Comparison of ENCODE assay signal across 22 cellular contexts in genomic region chr11:61357894-61358239, GRCh38. TPM values are rescaled to one million over a fixed set of nuclear protein-coding genes. Genes with fewer than 3 reads are reported as not detected.
DNase-seq lines count a peak whose midpoint lies in the region; ATAC-seq and TF ChIP-seq lines count a peak whose summit lies in the region.
"Had no signal": no experiment of that assay in that cellular context is flagged by ENCODE, and none has a peak within 500 bp of the region (broad histone marks: within the 10 kb centered on the region; RNA-seq: fewer than 3 reads in every experiment).

No MANE protein-coding gene starts in this region.

- peaks cover 19% of the 10 kb centered on the region for H3K79me2 ChIP-seq in OCI-LY1 (ENCODE audit: insufficient read depth, low read length)

- H3K36me3 ChIP-seq in OCI-LY1 (ENCODE audit: insufficient read depth, low read length) = peaks cover 32% of the 10 kb centered on the region
- peaks cover 10 to 13% of the 10 kb centered on the region in 2 donors for H3K36me3 ChIP-seq in mucosa of rectum (ENCODE audit: control insufficient read depth in 2 of 2, insufficient read depth in 2 of 2, low read length in 2 of 2)
- H3K36me3 ChIP-seq: WERI-Rb-1 had no signal

- H3F3A ChIP-seq in OCI-LY1 (ENCODE audit: insufficient read depth, low read length) = peaks cover 15% of the 10 kb centered on the region

- H3K4me1 Mint-ChIP-seq in CD14-positive monocyte = peaks cover 62% of the 10 kb centered on the region

- peaks cover 72% of the 10 kb centered on the region for H3K4me1 ChIP-seq in OCI-LY1 (ENCODE audit: insufficient read depth, low read length, severe bottlenecking)
- H3K4me1 ChIP-seq in mucosa of rectum (ENCODE audit: control insufficient read depth in 2 of 2, insufficient read depth in 2 of 2, low read length in 2 of 2) = peaks cover 20 to 53% of the 10 kb centered on the region in 2 donors

- intact Hi-C loops in CD14-positive monocyte (cut with micrococcal nuclease) = loop anchor here in 1 of 2 donors (1.0 to 2.0 kb wide), 2 partner anchors 10 to 35 kb away; partner anchors contain the start of gene TMEM216

- H4K20me1 ChIP-seq in OCI-LY1 (ENCODE audit: insufficient read depth, low read length) = no peaks in the 10 kb centered on the region

- peak overlapping the region; percentile 99 for H3K27ac ChIP-seq in OCI-LY1 (ENCODE audit: low read depth, low read length, poor library complexity, severe bottlenecking)
- peak overlapping the region; percentile 9 to 61 for H3K27ac ChIP-seq in mucosa of rectum (ENCODE audit: low read depth in 2 of 2, low read length in 2 of 2)
- no peak overlapping the region for H3K27ac ChIP-seq in substantia nigra (ENCODE audit: low read depth, low read length, poor library complexity, severe bottlenecking)
- H3K27ac ChIP-seq: foreskin keratinocyte, thyroid gland, WERI-Rb-1 had no signal

- peak overlapping the region; percentile 60 for H3K4me3 ChIP-seq in OCI-LY1 (ENCODE audit: low read depth, low read length, poor library complexity, severe bottlenecking)
- no peak overlapping the region for H3K4me3 ChIP-seq in mucosa of rectum (ENCODE audit: low read length in 2 of 2)
- H3K4me3 ChIP-seq: thyroid gland had no signal

- peaks cover 0 to 3% (median 0%) of the 10 kb centered on the region in 3 donors for H3K27me3 Mint-ChIP-seq in CD14-positive monocyte (ENCODE audit: low read depth in 3 of 3)
- H3K27me3 Mint-ChIP-seq: activated naive CD8-positive, alpha-beta T cell treated with anti-CD3 and anti-CD28 coated beads, Interleukin-2, amount 10 ng/mL, durations not matched to agents 7 days and 5 days; CD8-positive, alpha-beta memory T cell had no signal

- H3K9ac ChIP-seq in OCI-LY1 (ENCODE audit: low read length) = peak overlapping the region; percentile 69
- H3K9ac ChIP-seq in mucosa of rectum (ENCODE audit: low read depth in 1 of 2, low read length in 2 of 2) = no peak overlapping the region

- ATAC-seq in GM19351 (IDR thresholded peaks at IDR 0.05; ENCODE audit: unreplicated experiment) (no peak), left lobe of liver (no peak)
- ATAC-seq: activated T-cell treated with anti-CD3 and anti-CD28 coated beads, Interleukin-2, amount 50 U/mL, for 72 hours; foreskin keratinocyte had no signal

- H2AFZ ChIP-seq in OCI-LY1 (ENCODE audit: low read length) = no peak overlapping the region

- no peak for TF ChIP-seq CTCF in CD14-positive monocyte (IDR thresholded peaks at IDR 0.05)
- TF ChIP-seq CTCF in OCI-LY1 (IDR thresholded peaks at IDR 0.05; ENCODE audit: low read length) = no peak

- peaks cover 29 to 41% of the 10 kb centered on the region in 2 donors for H3K36me3 Mint-ChIP-seq in CD14-positive monocyte

- no peaks in the 10 kb centered on the region for H3K9me2 ChIP-seq in OCI-LY1 (ENCODE audit: low read depth, low read length)

- H3K9me3 ChIP-seq in OCI-LY1 (ENCODE audit: low read length) (no peaks in the 10 kb centered on the region), mucosa of rectum (ENCODE audit: control insufficient read depth in 2 of 2, low read length in 2 of 2) (no peaks in the 10 kb centered on the region)
- H3K9me3 ChIP-seq: thyroid gland had no signal

- DNase-seq in CD14-positive monocyte (ENCODE audit: low spot score) = no peak
- no peak for DNase-seq in substantia nigra (lab: John Stamatoyannopoulos, UW)
- DNase-seq in left lobe of liver (ENCODE audit: low spot score) = no peak
- DNase-seq: activated CD8-positive, alpha-beta memory T cell treated with anti-CD3 and anti-CD28 coated beads for 24 hours; activated naive CD8-positive, alpha-beta T cell treated with anti-CD3 and anti-CD28 coated beads, Interleukin-2, amount 10 ng/mL, durations not matched to agents 7 days and 5 days; activated T-cell treated with anti-CD3 and anti-CD28 coated beads, Interleukin-2, amount 50 U/mL, for 72 hours; CD8-positive, alpha-beta memory T cell; cortex of kidney; DMS79 treated with DMSO at 0.1 percent for 48 hours; foreskin keratinocyte; GOT3; hippocampal formation; islet precursor cell; mesendoderm; NCI-H524 treated with DMSO at 0.1 percent for 48 hours; retina; SIG-M5; thyroid gland; WERI-Rb-1 had no signal

- peak overlapping the region; percentile 78 for H3K4me2 ChIP-seq in OCI-LY1 (ENCODE audit: low read length)

- H3K27me3 ChIP-seq in OCI-LY1 (ENCODE audit: insufficient read depth, low read length) = no peaks in the 10 kb centered on the region
- H3K27me3 ChIP-seq in mucosa of rectum (ENCODE audit: control insufficient read depth in 2 of 2, insufficient read depth in 2 of 2, low read length in 2 of 2) = no peaks in the 10 kb centered on the region
- H3K27me3 ChIP-seq: foreskin keratinocyte, thyroid gland had no signal

- peak overlapping the region; percentile 90 to 97 (median 95) for H3K27ac Mint-ChIP-seq in CD14-positive monocyte

- H3K9me3 Mint-ChIP-seq in CD14-positive monocyte = no peaks in the 10 kb centered on the region
- H3K9me3 Mint-ChIP-seq: activated naive CD8-positive, alpha-beta T cell treated with anti-CD3 and anti-CD28 coated beads, Interleukin-2, amount 10 ng/mL, durations not matched to agents 7 days and 5 days; activated T-cell treated with anti-CD3 and anti-CD28 coated beads, Interleukin-2, amount 50 U/mL, for 72 hours; CD8-positive, alpha-beta memory T cell had no signal

- H3K4me3 Mint-ChIP-seq in CD14-positive monocyte = no peak overlapping the region
- H3K4me3 Mint-ChIP-seq: activated naive CD8-positive, alpha-beta T cell treated with anti-CD3 and anti-CD28 coated beads, Interleukin-2, amount 10 ng/mL, durations not matched to agents 7 days and 5 days; activated T-cell treated with anti-CD3 and anti-CD28 coated beads, Interleukin-2, amount 50 U/mL, for 72 hours had no signal

RNA-seq across cellular contexts. Expression of gene CYB561A3, which starts 3.8 kb away (rescaled TPM):
- 100 to 1,000 TPM; 112 TPM for polyA plus RNA-seq in CD14-positive monocyte
- 37.9 TPM for total RNA-seq in left lobe of liver

RNA-seq across cellular contexts. Expression of gene TMEM138, which starts 4.3 kb away (rescaled TPM):
- 10 to 100 TPM; 34.5 to 50.7 TPM for polyA plus RNA-seq in CD14-positive monocyte
- total RNA-seq in left lobe of liver = 23.7 TPM

RNA-seq across cellular contexts. Expression of gene TKFC, which starts 24.8 kb away (rescaled TPM):
- polyA plus RNA-seq in CD14-positive monocyte = 10 to 100 TPM; 29.5 to 29.6 TPM
- 176 TPM for total RNA-seq in left lobe of liver

RNA-seq across cellular contexts. Expression of gene DDB1, which starts 25.0 kb away (rescaled TPM):
- polyA plus RNA-seq in CD14-positive monocyte = 10 to 100 TPM; 86.6 to 97.2 TPM
- total RNA-seq in left lobe of liver = 105 TPM

RNA-seq across cellular contexts. Expression of gene TMEM216, which starts 34.5 kb away (rescaled TPM):
- 10 to 100 TPM; 30.1 to 31.2 TPM for polyA plus RNA-seq in CD14-positive monocyte
- 1.7 TPM for total RNA-seq in left lobe of liver
